Comparison of ENCODE assay signal across 10 cellular contexts in genomic region chr9:134390947-134391318, GRCh38.
DNase-seq lines count a peak whose midpoint lies in the region; ATAC-seq and TF ChIP-seq lines count a peak whose summit lies in the region.
"Had no signal": no experiment of that assay in that cellular context is flagged by ENCODE, and none has a peak within 500 bp of the region (broad histone marks: within the 10 kb centered on the region; RNA-seq: fewer than 3 reads in every experiment).

No MANE protein-coding gene starts in this region.

- H3K4me3 ChIP-seq in CD8-positive, alpha-beta T cell (ENCODE audit: low read depth, low read length): peak overlapping the region; percentile 44
- peak overlapping the region in 2 of 4 donors; percentile 4 to 10 for H3K4me3 ChIP-seq in esophagus squamous epithelium

- peak overlapping the region; percentile 77 for H3K4me3 Mint-ChIP-seq in CD8-positive, alpha-beta T cell

- H3K36me3 Mint-ChIP-seq in CD8-positive, alpha-beta T cell: no peaks in the 10 kb centered on the region

- peak overlapping the region; percentile 92 for H3K27ac ChIP-seq in CD8-positive, alpha-beta T cell (ENCODE audit: low read depth, low read length)
- peak overlapping the region; percentile 23 to 50 (median 40) for H3K27ac ChIP-seq in esophagus squamous epithelium

- H3K9me3 ChIP-seq in CD8-positive, alpha-beta T cell (ENCODE audit: low read length): no peaks in the 10 kb centered on the region
- H3K9me3 ChIP-seq in esophagus squamous epithelium: no peaks in the 10 kb centered on the region

- POLR2A ChIA-PET in CD8-positive, alpha-beta T cell (lab: Charles Lee): interaction anchor here (1.2 to 2.6 kb wide), 9 partner anchors 8 to 226 kb away, joined by 3 to 10 read pairs (median 5); partner anchors contain the start of gene RNU6ATAC

- CTCF ChIA-PET in CD8-positive, alpha-beta T cell (lab: Charles Lee): interaction anchor here (1.3 to 3.0 kb wide), 4 partner anchors 12 to 220 kb away, joined by 3 to 17 read pairs (median 6); no protein-coding TSS in a partner anchor

- H3K36me3 ChIP-seq in CD8-positive, alpha-beta T cell (ENCODE audit: insufficient read depth, low read length): no peaks in the 10 kb centered on the region
- peaks cover 0 to 8% (median 0%) of the 10 kb centered on the region in 3 donors for H3K36me3 ChIP-seq in esophagus squamous epithelium

- TF ChIP-seq CTCF in CD8-positive, alpha-beta T cell (IDR thresholded peaks at IDR 0.05): no peak
- no peak for TF ChIP-seq CTCF in esophagus squamous epithelium (IDR thresholded peaks at IDR 0.05)

- peak overlapping the region; percentile 98 for H3K27ac Mint-ChIP-seq in CD8-positive, alpha-beta T cell

- peaks cover 56% of the 10 kb centered on the region for H3K4me1 ChIP-seq in CD8-positive, alpha-beta T cell (ENCODE audit: insufficient read depth, low read length)
- H3K4me1 ChIP-seq in esophagus squamous epithelium: peaks cover 63 to 98% (median 74%) of the 10 kb centered on the region in 3 donors

- DNase-seq in CD8-positive, alpha-beta T cell: no peak
- DNase-seq in esophagus squamous epithelium (lab: John Stamatoyannopoulos, UW) (no peak), NCI-H510A (lab: John Stamatoyannopoulos, UW) (no peak), NCI-H69 (lab: John Stamatoyannopoulos, UW) (no peak), cerebellar nuclear complex (lab: John Stamatoyannopoulos, UW) (no peak), kidney glomerular epithelial cell (lab: John Stamatoyannopoulos, UW) (no peak)
- DNase-seq: NCI-H2081, T1000 had no signal

- WGBS in esophagus squamous epithelium, 2 donors: no CpG with 5 or more reads among the region's 11 CpGs

- H3K27me3 ChIP-seq in CD8-positive, alpha-beta T cell (ENCODE audit: insufficient read depth, low read length): no peaks in the 10 kb centered on the region
- no peaks in the 10 kb centered on the region for H3K27me3 ChIP-seq in esophagus squamous epithelium

- intact Hi-C loops in CD8-positive, alpha-beta T cell (cut with DNase I, micrococcal nuclease): loop anchor here (2.0 to 10.0 kb wide), 5 partner anchors 16 to 226 kb away; partner anchors contain the start of genes RXRA (in 2 of the 2) and RNU6ATAC (in 1 of the 2)
- intact Hi-C loops in esophagus squamous epithelium (cut with DNase I): no loop called here

- peaks cover 4% of the 10 kb centered on the region for H3K9me3 Mint-ChIP-seq in CD8-positive, alpha-beta T cell

- no peaks in the 10 kb centered on the region for H3K27me3 Mint-ChIP-seq in CD8-positive, alpha-beta T cell (ENCODE audit: low read depth)

- H3K4me1 Mint-ChIP-seq in CD8-positive, alpha-beta T cell (ENCODE audit: low read depth): peaks cover 45% of the 10 kb centered on the region

- TF ChIP-seq POLR2A in esophagus squamous epithelium (IDR thresholded peaks at IDR 0.05): no peak

- peak; percentile 0 for ATAC-seq in CD8-positive, alpha-beta T cell
- ATAC-seq in GM19455 (IDR thresholded peaks at IDR 0.05; ENCODE audit: unreplicated experiment): peak; percentile 15
- ATAC-seq in HG03280 (IDR thresholded peaks at IDR 0.05; ENCODE audit: unreplicated experiment): peak; percentile 26
